19 cellular contexts compared by ENCODE assay signal in the genomic region with DNA sequence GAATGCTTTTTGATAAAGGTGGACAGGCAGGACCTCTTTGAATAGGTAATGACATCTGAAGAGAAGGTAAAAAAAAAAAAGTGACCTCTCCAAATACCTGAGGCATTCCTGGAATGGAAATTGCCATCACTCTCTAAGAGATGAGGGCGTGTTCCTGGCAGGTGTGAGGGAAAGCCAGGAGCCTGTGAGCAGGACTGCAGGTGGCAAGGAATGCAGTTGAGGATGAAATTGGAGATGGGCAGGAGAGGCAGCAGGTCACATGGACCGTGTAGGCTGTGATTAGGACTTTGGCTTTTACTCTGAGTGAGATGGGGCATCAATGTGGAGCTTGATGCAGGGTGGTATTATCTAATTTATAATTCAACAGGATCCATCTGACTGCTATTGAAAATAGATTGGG.
A peak's percentile ranks its signal among the peaks of the same experiment; 100 is the strongest.
DNase-seq lines count a peak whose midpoint lies in the region; ATAC-seq, FAIRE-seq and TF ChIP-seq lines count a peak whose summit lies in the region.
"Had no signal": no experiment of that assay in that cellular context is flagged by ENCODE, and none has a peak within 500 bp of the region (broad histone marks: within the 10 kb centered on the region; RNA-seq: fewer than 3 reads in every experiment).

No MANE protein-coding gene starts in this region.

- H2BK15ac ChIP-seq in H1 (ENCODE audit: low read length) (no peak overlapping the region), neuronal stem cell (ENCODE audit: low read length) (no peak overlapping the region)

- no peaks in the 10 kb centered on the region for H3K79me2 ChIP-seq in H1 (ENCODE audit: control insufficient read depth in 1 of 2, insufficient read depth in 2 of 2, low read length in 2 of 2)

- no peak overlapping the region for H2AK5ac ChIP-seq in H1 (ENCODE audit: low read depth, low read length)
- no peak overlapping the region for H2AK5ac ChIP-seq in neuronal stem cell (ENCODE audit: low read depth, low read length)

- in situ Hi-C loops in G401 (cut with HindIII; ENCODE audit: low sequenced_read_pairs) = no loop called here

- H3K56ac ChIP-seq in H1 (replicated peaks; ENCODE audit: insufficient read length, low read depth, low read length) = no peak overlapping the region

- H3K4me3 ChIP-seq in H1 (ENCODE audit: extremely low read depth in 1 of 4, insufficient read depth in 2 of 4, low read depth in 3 of 4, low read length in 4 of 4) (peak overlapping the region in 1 of 4 experiments; percentile 28; a peak in 1 of 8 replicates), neuronal stem cell (ENCODE audit: low read length in 2 of 2) (no peak overlapping the region)
- H3K4me3 ChIP-seq: SK-N-MC, upper lobe of left lung had no signal

- 0 out of 4 replicates have a peak, but pooled peaks of 1 of the 2 experiments have one; percentile 6 for TF ChIP-seq RAD21 in H1 (IDR thresholded peaks at IDR 0.05 in 1 of 2, conservative IDR thresholded peaks at IDR 0.05 in 1 of 2; ENCODE audit: low read depth in 2 of 2, low read length in 2 of 2)

- no peaks in the 10 kb centered on the region for H4K20me1 ChIP-seq in H1 (replicated peaks in 1 of 2; ENCODE audit: control insufficient read depth in 1 of 2, insufficient read depth in 2 of 2, low read length in 2 of 2)

- H3K23me2 ChIP-seq in H1 (ENCODE audit: low read depth, low read length) = no peaks in the 10 kb centered on the region

- H3K4me1 ChIP-seq in H1 (replicated peaks in 1 of 4; ENCODE audit: control insufficient read depth in 3 of 4, insufficient read depth in 4 of 4, low read length in 3 of 4) (peaks cover 3 to 22% (median 16%) of the 10 kb centered on the region in 4 experiments; a peak in 5 of 7 replicates), neuronal stem cell (ENCODE audit: control insufficient read depth in 2 of 2, insufficient read depth in 1 of 2, low read depth in 1 of 2, low read length in 2 of 2) (peaks cover 0 to 2% of the 10 kb centered on the region in 2 donors)
- H3K4me1 ChIP-seq: upper lobe of left lung had no signal

- H4K5ac ChIP-seq in H1 (ENCODE audit: insufficient read length, low read depth, low read length) = no peak overlapping the region

- H3K27me3 ChIP-seq in H1 (replicated peaks in 1 of 4; ENCODE audit: control insufficient read depth in 3 of 4, extremely low read depth in 1 of 4, insufficient read depth in 3 of 4, low read length in 3 of 4) (no peaks in the 10 kb centered on the region), neuronal stem cell (ENCODE audit: control insufficient read depth in 3 of 3, insufficient read depth in 3 of 3, low read depth in 1 of 3, low read length in 3 of 3) (no peaks in the 10 kb centered on the region)
- H3K27me3 ChIP-seq: upper lobe of left lung had no signal

- WGBS in H1 (ENCODE audit: extremely low coverage in 1 of 2, insufficient coverage in 1 of 2, insufficient read length in 1 of 2, insufficient replicate concordance in 2 of 2, low coverage in 1 of 2, low lambda C conversion rate in 2 of 2, missing lambda C conversion rate in 1 of 2), 2 experiments = 16% methylated on average over 2 of the region's 2 CpGs; no CpG with 5 or more reads in 1 of the 2 experiments
- WGBS in neuronal stem cell (ENCODE audit: extremely low coverage in 2 of 2, insufficient read length in 2 of 2, insufficient replicate concordance in 1 of 2), 2 donors = no CpG with 5 or more reads among the region's 2 CpGs

- peak in 1 of 2 experiments; percentile 70; a peak in 1 of 3 replicates for TF ChIP-seq EP300 in H1 (IDR thresholded peaks at IDR 0.05; ENCODE audit: borderline replicate concordance in 1 of 2, low read depth in 2 of 2, low read length in 2 of 2)

- FAIRE-seq in H1 (lab: Jason Lieb, UNC) = peak; percentile 97
- FAIRE-seq: H54, HepG2, RCC 7860 had no signal

- no peak overlapping the region for H2AFZ ChIP-seq in H1 (ENCODE audit: low read length)
- no peak overlapping the region for H2AFZ ChIP-seq in neuronal stem cell (ENCODE audit: low read length)

- H4K8ac ChIP-seq in H1 (ENCODE audit: extremely low read depth, insufficient read depth, low read length) (no peak overlapping the region), neuronal stem cell (ENCODE audit: low read depth, low read length) (no peak overlapping the region)

- DNase-seq in G401 (ENCODE audit: low spot score) = peak; percentile 32
- peak; percentile 60 for DNase-seq in NCI-H2196 (lab: John Stamatoyannopoulos, UW; ENCODE audit: unreplicated experiment)
- DNase-seq in H1 (ENCODE audit: low read depth in 1 of 2, low spot score in 2 of 2) = peak; percentile 57 to 60
- no peak for DNase-seq in neuronal stem cell (ENCODE audit: low spot score)
- DNase-seq in D341Med (ENCODE audit: low spot score) = no peak
- DNase-seq in NCI-H1092 treated with DMSO at 0.1 percent for 48 hours (lab: John Stamatoyannopoulos, UW) = no peak
- DNase-seq: activated naive CD8-positive, alpha-beta T cell treated with anti-CD3 and anti-CD28 coated beads, Interleukin-2, amount 10 ng/mL, durations not matched to agents 7 days and 5 days; CD8-positive, alpha-beta T cell; cortex of kidney; NCI-H1930; nephron progenitor cell; upper lobe of left lung had no signal

- 0 out of 2 replicates have a peak overlapping the region, but pooled peaks have one; percentile 66 for H2BK5ac ChIP-seq in H1 (ENCODE audit: low read depth, low read length)
- H2BK5ac ChIP-seq in neuronal stem cell (ENCODE audit: low read length) = no peak overlapping the region

- H2BK120ac ChIP-seq in H1 (replicated peaks; ENCODE audit: low read depth, low read length) = no peak overlapping the region
- no peak overlapping the region for H2BK120ac ChIP-seq in neuronal stem cell (ENCODE audit: low read depth, low read length)

- no peak overlapping the region; the same call in 1 of the 2 replicates for H2BK20ac ChIP-seq in H1 (ENCODE audit: low read length)

- ATAC-seq in HG02610 (IDR thresholded peaks at IDR 0.05; ENCODE audit: unreplicated experiment) (no peak), HG03354 (IDR thresholded peaks at IDR 0.05; ENCODE audit: poor library complexity, severe bottlenecking, unreplicated experiment) (no peak)
- ATAC-seq: activated CD4-positive, CD25-positive, alpha-beta regulatory T cell treated with anti-CD3 and anti-CD28 coated beads, Interleukin-2, amount 50 U/mL, for 24 hours; CD8-positive, alpha-beta T cell; HepG2 had no signal

- H3K9ac ChIP-seq in H1 (replicated peaks in 1 of 4; ENCODE audit: extremely low read depth in 1 of 4, low read depth in 3 of 4, low read length in 3 of 4) (no peak overlapping the region), neuronal stem cell (ENCODE audit: low read depth, low read length, poor library complexity) (no peak overlapping the region)

- CTCF ChIA-PET in H1 (lab: Charles Lee; ENCODE audit: partially characterized antibody) = interaction anchor here (0.7 to 2.0 kb wide), 4 partner anchors 29 to 226 kb away, joined by 3 to 5 read pairs (median 3); no protein-coding TSS in a partner anchor

- H3K9me3 ChIP-seq in H1 (ENCODE audit: insufficient read depth in 2 of 2, low read depth in 1 of 2, low read length in 1 of 2) (no peaks in the 10 kb centered on the region), neuronal stem cell (replicated peaks in 1 of 2; ENCODE audit: control insufficient read depth in 2 of 2, insufficient read depth in 1 of 2, low read depth in 1 of 2, low read length in 2 of 2) (no peaks in the 10 kb centered on the region)
- H3K9me3 ChIP-seq: upper lobe of left lung had no signal

- H3K36me3 ChIP-seq in H1 (ENCODE audit: control insufficient read depth in 2 of 4, insufficient read depth in 4 of 4, low read length in 3 of 4) (no peaks in the 10 kb centered on the region), neuronal stem cell (replicated peaks in 1 of 2; ENCODE audit: control insufficient read depth in 2 of 2, insufficient read depth in 2 of 2, low read length in 2 of 2) (no peaks in the 10 kb centered on the region)
- H3K36me3 ChIP-seq: upper lobe of left lung had no signal

- H3K14ac ChIP-seq in H1 (ENCODE audit: insufficient read length) (no peak overlapping the region), neuronal stem cell (ENCODE audit: low read length) (peak overlapping the region; percentile 39)

- POLR2A ChIA-PET in H1 (lab: Charles Lee; ENCODE audit: partially characterized antibody) = interaction anchor here (1.2 kb wide), 1 partner anchor 11 kb away, joined by 4 read pairs; no protein-coding TSS in a partner anchor

- TF ChIP-seq POLR2A in H1 (IDR thresholded peaks at IDR 0.05; ENCODE audit: control extremely low read depth in 1 of 2, low read depth in 2 of 2, low read length in 2 of 2) = no peak

- H3K23ac ChIP-seq in H1 (ENCODE audit: insufficient read length) (no peak overlapping the region), neuronal stem cell (ENCODE audit: low read depth, low read length, poor library complexity) (no peak overlapping the region)

- H3K4me2 ChIP-seq in H1 (ENCODE audit: insufficient read depth in 1 of 2, low read depth in 2 of 2, low read length in 2 of 2) (peak overlapping the region in 1 of 2 experiments; percentile 10; a peak in 1 of 4 replicates), neuronal stem cell (ENCODE audit: insufficient read depth, low read length, poor library complexity, severe bottlenecking) (no peak overlapping the region)

- H2BK12ac ChIP-seq in H1 (ENCODE audit: low read depth, low read length) = no peak overlapping the region; the same call in 1 of the 2 replicates
- no peak overlapping the region for H2BK12ac ChIP-seq in neuronal stem cell (ENCODE audit: low read length)

- H3K18ac ChIP-seq in H1 (ENCODE audit: extremely low read depth, low read length) (no peak overlapping the region), neuronal stem cell (ENCODE audit: low read length) (no peak overlapping the region)

- H3K79me1 ChIP-seq in H1 (ENCODE audit: low read depth, low read length) (no peaks in the 10 kb centered on the region), neuronal stem cell (ENCODE audit: low read depth, low read length) (no peaks in the 10 kb centered on the region)

- no peak for TF ChIP-seq CTCF in H1 (IDR thresholded peaks at IDR 0.05; ENCODE audit: control extremely low read depth in 1 of 3, insufficient read depth in 1 of 3, low read depth in 1 of 3, low read length in 3 of 3)

- H3K27ac ChIP-seq in H1 (ENCODE audit: low read depth, low read length) (no peak overlapping the region), neuronal stem cell (replicated peaks; ENCODE audit: low read length) (no peak overlapping the region)
- H3K27ac ChIP-seq: SK-N-MC, upper lobe of left lung had no signal

- no peak overlapping the region for H3K4ac ChIP-seq in H1 (replicated peaks; ENCODE audit: insufficient read length, low read depth, low read length)
- no peak overlapping the region for H3K4ac ChIP-seq in neuronal stem cell (ENCODE audit: low read length)

- H4K91ac ChIP-seq in H1 (replicated peaks; ENCODE audit: insufficient read length, low read length) (no peak overlapping the region), neuronal stem cell (ENCODE audit: low read depth, low read length, poor library complexity) (no peak overlapping the region)

TF ChIP-seq in H1, 55 proteins besides CTCF, POLR2A, EP300 and RAD21 (continues in another document):
- TF ChIP-seq POU5F1 (IDR thresholded peaks at IDR 0.05; ENCODE audit: low read depth, low read length) (no peak), SIN3A (conservative IDR thresholded peaks at IDR 0.05 in 1 of 2, IDR thresholded peaks at IDR 0.05 in 1 of 2; ENCODE audit: low read depth in 1 of 2, low read length in 2 of 2) (0 out of 4 replicates have a peak, but pooled peaks of 1 of the 2 experiments have one; percentile 44)

Comparison
In these comparisons a context has a peak if more than half of its experiments do, and no peak if none do; other contexts are left out.
1. DNase-seq: peak in G401 (single experiment), NCI-H2196 (single experiment) and H1 (2 of 2); none in neuronal stem cell (single experiment), D341Med (single experiment) and NCI-H1092 treated with DMSO at 0.1 percent for 48 hours (single experiment).